Comparison of ENCODE assay signal across 10 cellular contexts in genomic region chr6:24899647-24900325, GRCh38. TPM values are rescaled to one million over a fixed set of nuclear protein-coding genes. Genes with fewer than 3 reads are reported as not detected.
A peak's percentile ranks its signal among the peaks of the same experiment; 100 is the strongest.
DNase-seq lines count a peak whose midpoint lies in the region; ATAC-seq, FAIRE-seq and TF ChIP-seq lines count a peak whose summit lies in the region.
"Had no signal": no experiment of that assay in that cellular context is flagged by ENCODE, and none has a peak within 500 bp of the region (broad histone marks: within the 10 kb centered on the region; RNA-seq: fewer than 3 reads in every experiment).

No MANE protein-coding gene starts in this region.

- no peaks in the 10 kb centered on the region for H3K27me3 ChIP-seq in SU-DHL-6 (ENCODE audit: low read length)
- no peaks in the 10 kb centered on the region for H3K27me3 ChIP-seq in gastrocnemius medialis
- no peaks in the 10 kb centered on the region for H3K27me3 ChIP-seq in sigmoid colon

- H3K79me2 ChIP-seq in SU-DHL-6 (ENCODE audit: insufficient read depth, low read length), result peaks cover 98% of the 10 kb centered on the region

- H3K9ac ChIP-seq in SU-DHL-6 (ENCODE audit: low read length), result peak overlapping the region; percentile 41

- H3K4me3 Mint-ChIP-seq in activated naive CD8-positive, alpha-beta T cell treated with anti-CD3 and anti-CD28 coated beads, Interleukin-2, amount 10 ng/mL, durations not matched to agents 7 days and 5 days, result peak overlapping the region; percentile 63

- in situ Hi-C loops in gastrocnemius medialis (cut with MboI; ENCODE audit: low sequenced_read_pairs in 4 of 4), result no loop called here

- H3K4me3 ChIP-seq in SU-DHL-6 (ENCODE audit: insufficient read depth, low read length, poor library complexity, severe bottlenecking) (no peak overlapping the region), gastrocnemius medialis (no peak overlapping the region), sigmoid colon (no peak overlapping the region)

- H3K4me2 ChIP-seq in SU-DHL-6 (ENCODE audit: low read depth, low read length, poor library complexity, severe bottlenecking), result peak overlapping the region; percentile 41

- WGBS in sigmoid colon, 2 donors, result 65 to 87% methylated on average over 11 of the region's 11 CpGs

- peaks cover 2% of the 10 kb centered on the region for H3K9me3 Mint-ChIP-seq in activated naive CD8-positive, alpha-beta T cell treated with anti-CD3 and anti-CD28 coated beads, Interleukin-2, amount 10 ng/mL, durations not matched to agents 7 days and 5 days

- ATAC-seq in activated naive CD8-positive, alpha-beta T cell treated with anti-CD3 and anti-CD28 coated beads, Interleukin-2, amount 10 ng/mL, durations not matched to agents 7 days and 5 days (ENCODE audit: low read depth), result peak; percentile 57
- ATAC-seq in gastrocnemius medialis, result no peak
- ATAC-seq in GM21367 (IDR thresholded peaks at IDR 0.05; ENCODE audit: unreplicated experiment), result no peak

- H3K27me3 Mint-ChIP-seq in activated naive CD8-positive, alpha-beta T cell treated with anti-CD3 and anti-CD28 coated beads, Interleukin-2, amount 10 ng/mL, durations not matched to agents 7 days and 5 days, result no peaks in the 10 kb centered on the region

- H3K27ac ChIP-seq in SU-DHL-6 (ENCODE audit: low read depth, low read length) (peak overlapping the region; percentile 83), gastrocnemius medialis (peak overlapping the region; percentile 56 to 93 (median 82)), sigmoid colon (peak overlapping the region in 2 of 4 donors; percentile 10 to 40)

- intact Hi-C loops in gastrocnemius medialis (cut with DNase I; ENCODE audit: low total_unique reads) (no loop called here), sigmoid colon (cut with DNase I) (no loop called here)

- TF ChIP-seq POLR2A in GM12892 (IDR thresholded peaks at IDR 0.05; ENCODE audit: low read depth, low read length), result no peak
- TF ChIP-seq POLR2A in gastrocnemius medialis (IDR thresholded peaks at IDR 0.05), result no peak
- TF ChIP-seq POLR2A in sigmoid colon (IDR thresholded peaks at IDR 0.05), result no peak

- peaks cover 42% of the 10 kb centered on the region for H3K36me3 Mint-ChIP-seq in activated naive CD8-positive, alpha-beta T cell treated with anti-CD3 and anti-CD28 coated beads, Interleukin-2, amount 10 ng/mL, durations not matched to agents 7 days and 5 days

- H3K4me1 Mint-ChIP-seq in activated naive CD8-positive, alpha-beta T cell treated with anti-CD3 and anti-CD28 coated beads, Interleukin-2, amount 10 ng/mL, durations not matched to agents 7 days and 5 days, result peaks cover 66% of the 10 kb centered on the region

- H3K9me2 ChIP-seq in SU-DHL-6 (replicated peaks; ENCODE audit: insufficient read depth, low read length), result no peaks in the 10 kb centered on the region

- H4K20me1 ChIP-seq in SU-DHL-6 (ENCODE audit: low read depth, low read length), result no peaks in the 10 kb centered on the region; the same call in 1 of the 2 replicates

- H3K27ac Mint-ChIP-seq in activated naive CD8-positive, alpha-beta T cell treated with anti-CD3 and anti-CD28 coated beads, Interleukin-2, amount 10 ng/mL, durations not matched to agents 7 days and 5 days, result peak overlapping the region; percentile 88

- no peak for TF ChIP-seq CTCF in SU-DHL-6 (IDR thresholded peaks at IDR 0.05; ENCODE audit: insufficient read depth, low read length, poor library complexity, severe bottlenecking)
- no peak for TF ChIP-seq CTCF in gastrocnemius medialis (IDR thresholded peaks at IDR 0.05 in 4 of 5, conservative IDR thresholded peaks at IDR 0.05 in 1 of 5)
- TF ChIP-seq CTCF in sigmoid colon (IDR thresholded peaks at IDR 0.05), result no peak

- H2AFZ ChIP-seq in SU-DHL-6 (ENCODE audit: low read depth, low read length, severe bottlenecking), result no peak overlapping the region

- DNase-seq in GM12892 (ENCODE audit: insufficient read length) (no peak), gastrocnemius medialis (no peak), sigmoid colon (no peak), NCI-H2227 (lab: John Stamatoyannopoulos, UW; ENCODE audit: unreplicated experiment) (no peak), NAMALWA (ENCODE audit: low spot score) (no peak)
- DNase-seq in activated naive CD8-positive, alpha-beta T cell treated with anti-CD3 and anti-CD28 coated beads, Interleukin-2, amount 10 ng/mL, durations not matched to agents 7 days and 5 days, result no peak
- DNase-seq: DND-41, NCI-H2171 treated with DMSO at 0.1 percent for 48 hours had no signal

- no peak for TF ChIP-seq EP300 in sigmoid colon (IDR thresholded peaks at IDR 0.05)

- peak; percentile 42 for FAIRE-seq in GM12892 (lab: Jason Lieb, UNC)

- H3K4me1 ChIP-seq in gastrocnemius medialis (peaks cover 41 to 42% of the 10 kb centered on the region in 2 donors), sigmoid colon (peaks cover 0 to 7% (median 0%) of the 10 kb centered on the region in 4 donors)

- no peaks in the 10 kb centered on the region for H3K9me3 ChIP-seq in SU-DHL-6 (ENCODE audit: insufficient read depth, low read length)
- H3K9me3 ChIP-seq in gastrocnemius medialis, result no peaks in the 10 kb centered on the region
- H3K9me3 ChIP-seq in sigmoid colon, result no peaks in the 10 kb centered on the region

- H3F3A ChIP-seq in SU-DHL-6 (ENCODE audit: insufficient read depth), result peaks cover 73% of the 10 kb centered on the region

- H3K36me3 ChIP-seq in SU-DHL-6 (ENCODE audit: low read length) (peaks cover 13% of the 10 kb centered on the region; the same call in 1 of the 2 replicates), gastrocnemius medialis (no peaks in the 10 kb centered on the region), sigmoid colon (no peaks in the 10 kb centered on the region)

- POLR2A ChIA-PET in activated naive CD8-positive, alpha-beta T cell treated with anti-CD3 and anti-CD28 coated beads, Interleukin-2, amount 10 ng/mL, durations not matched to agents 7 days and 5 days (lab: Charles Lee), result interaction anchor here (0.8 to 1.6 kb wide), 13 partner anchors 9 to 95 kb away, joined by 3 to 7 read pairs (median 3); partner anchors contain the start of gene RIPOR2

RNA-seq across cellular contexts. Expression of gene RIPOR2, which starts 36.0 kb away (rescaled TPM):
- 25.6 TPM for polyA plus RNA-seq in GM12892 (2012; ENCODE audit: missing spikeins)
- total RNA-seq in activated naive CD8-positive, alpha-beta T cell treated with anti-CD3 and anti-CD28 coated beads, Interleukin-2, amount 10 ng/mL, durations not matched to agents 7 days and 5 days, result 100 to 1,000 TPM; 181 to 195 TPM
- 10 to 100 TPM in 3 of 4 donors, 1 to 10 TPM in 1; 5.2 to 34.0 (median 21.2) TPM for total RNA-seq in gastrocnemius medialis
- total RNA-seq in sigmoid colon, result 10 to 100 TPM in 1 of 4 donors, 1 to 10 TPM in 3; 6.1 to 10.9 (median 6.7) TPM
- polyA plus RNA-seq in sigmoid colon, result 10 to 100 TPM in 1 of 3 donors, 1 to 10 TPM in 2; 1.6 to 29.7 (median 1.8) TPM

Comparison
In these comparisons a context has a peak if more than half of its experiments do, and no peak if none do; other contexts are left out.
1. RNA of gene RIPOR2, which starts 36.0 kb away (total RNA-seq): 181 to 195 TPM in activated naive CD8-positive, alpha-beta T cell treated with anti-CD3 and anti-CD28 coated beads, Interleukin-2, amount 10 ng/mL, durations not matched to agents 7 days and 5 days; 5.2 to 34.0 TPM in gastrocnemius medialis and 6.1 to 10.9 TPM in sigmoid colon; every median in the first group is over 4 times any median in the second.